27 cellular contexts compared by ENCODE assay signal in the genomic region with DNA sequence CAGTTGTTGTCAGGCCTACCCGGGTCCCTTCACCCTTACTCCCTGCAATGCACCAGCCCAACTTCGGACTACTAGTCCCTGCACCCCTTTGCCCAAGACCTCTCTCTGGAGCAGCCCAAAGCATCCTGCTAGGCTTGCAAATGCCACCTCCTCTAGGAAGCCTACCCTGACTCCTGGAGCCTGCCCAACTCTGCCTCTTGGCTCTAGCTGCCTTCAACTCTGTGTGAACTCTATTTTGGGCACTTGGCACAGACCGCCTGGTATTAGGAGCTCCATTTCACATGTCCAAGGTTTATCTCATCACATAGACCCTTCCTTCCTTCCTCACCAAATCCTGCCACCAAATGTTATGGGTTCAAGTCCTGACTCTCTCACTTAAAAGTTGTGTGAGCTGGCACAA.
DNase-seq lines count a peak whose midpoint lies in the region; ATAC-seq, FAIRE-seq and TF ChIP-seq lines count a peak whose summit lies in the region.
"Had no signal": no experiment of that assay in that cellular context is flagged by ENCODE, and none has a peak within 500 bp of the region (broad histone marks: within the 10 kb centered on the region; RNA-seq: fewer than 3 reads in every experiment).

No MANE protein-coding gene starts in this region.

- H2BK12ac ChIP-seq in neuronal stem cell (ENCODE audit: low read length): no peak overlapping the region

- no peak overlapping the region for H3K4me2 ChIP-seq in neuronal stem cell (ENCODE audit: insufficient read depth, low read length, poor library complexity, severe bottlenecking)
- H3K4me2 ChIP-seq: BLaER1, GM23338 had no signal

- H3K27me3 ChIP-seq in bronchial epithelial cell (ENCODE audit: control insufficient read depth, insufficient read depth, low read length) (no peaks in the 10 kb centered on the region), neuronal stem cell (ENCODE audit: control insufficient read depth in 3 of 3, insufficient read depth in 3 of 3, low read depth in 1 of 3, low read length in 3 of 3) (peaks cover 0 to 22% (median 0%) of the 10 kb centered on the region in 3 experiments)
- H3K27me3 ChIP-seq: BLaER1, SJCRH30 had no signal

- DNase-seq in Right ventricle myocardium inferior (ENCODE audit: missing footprints): no peak
- no peak for DNase-seq in cardiac septum (ENCODE audit: low spot score)
- no peak for DNase-seq in bronchial epithelial cell (ENCODE audit: low read depth)
- DNase-seq in neuronal stem cell (ENCODE audit: low spot score): no peak
- no peak for DNase-seq in HCEC 1CT
- DNase-seq in activated effector memory CD4-positive, alpha-beta T cell treated with Interleukin-2 at 50 U/mL for 16 hours: no peak
- DNase-seq: CD4-positive, CD25-positive, alpha-beta regulatory T cell; DMS153; DND-41; H9; Kasumi-1; MV-4-11; NCI-H1105; NCI-H146; NCI-H1930; NCI-H2107; NCI-H524 treated with DMSO at 0.1 percent for 48 hours; NCI-H774; SJCRH30 had no signal

- H3K27ac ChIP-seq in neuronal stem cell (replicated peaks; ENCODE audit: low read length): no peak overlapping the region
- H3K27ac ChIP-seq: BLaER1, HL-60, SJCRH30 had no signal

- no peak overlapping the region for H3K18ac ChIP-seq in neuronal stem cell (ENCODE audit: low read length)

- H3K9ac ChIP-seq in neuronal stem cell (ENCODE audit: low read depth, low read length, poor library complexity): no peak overlapping the region
- H3K9ac ChIP-seq: BLaER1 had no signal

- no peaks in the 10 kb centered on the region for H3K9me3 ChIP-seq in neuronal stem cell (replicated peaks in 1 of 2; ENCODE audit: control insufficient read depth in 2 of 2, insufficient read depth in 1 of 2, low read depth in 1 of 2, low read length in 2 of 2)
- H3K9me3 ChIP-seq: BLaER1, SJCRH30 had no signal

- H3K4me3 ChIP-seq in bronchial epithelial cell (ENCODE audit: low read depth, low read length): no peak overlapping the region
- no peak overlapping the region for H3K4me3 ChIP-seq in neuronal stem cell (ENCODE audit: low read length in 2 of 2)
- H3K4me3 ChIP-seq: BLaER1, GM23338, SJCRH30 had no signal

- H2BK120ac ChIP-seq in neuronal stem cell (ENCODE audit: low read depth, low read length): no peak overlapping the region

- no peak overlapping the region for H3K4ac ChIP-seq in neuronal stem cell (ENCODE audit: low read length)

- H2AK5ac ChIP-seq in neuronal stem cell (ENCODE audit: low read depth, low read length): peak overlapping the region; percentile 1

- no peaks in the 10 kb centered on the region for H3K79me1 ChIP-seq in neuronal stem cell (ENCODE audit: low read depth, low read length)

- no peak overlapping the region for H3K14ac ChIP-seq in neuronal stem cell (ENCODE audit: low read length)

- TF ChIP-seq CTCF in bronchial epithelial cell (IDR thresholded peaks at IDR 0.05; ENCODE audit: insufficient read depth, low read length, severe bottlenecking): no peak

- no peak overlapping the region for H3K23ac ChIP-seq in neuronal stem cell (ENCODE audit: low read depth, low read length, poor library complexity)

- H2BK5ac ChIP-seq in neuronal stem cell (ENCODE audit: low read length): no peak overlapping the region

- peaks cover 5 to 24% of the 10 kb centered on the region in 2 donors for H3K4me1 ChIP-seq in neuronal stem cell (ENCODE audit: control insufficient read depth in 2 of 2, insufficient read depth in 1 of 2, low read depth in 1 of 2, low read length in 2 of 2)

- WGBS in neuronal stem cell (ENCODE audit: extremely low coverage in 2 of 2, insufficient read length in 2 of 2, insufficient replicate concordance in 1 of 2), 2 donors: no CpG with 5 or more reads among the region's 3 CpGs

- H3K36me3 ChIP-seq in bronchial epithelial cell (ENCODE audit: control insufficient read depth, insufficient read depth, low read length) (no peaks in the 10 kb centered on the region), neuronal stem cell (replicated peaks in 1 of 2; ENCODE audit: control insufficient read depth in 2 of 2, insufficient read depth in 2 of 2, low read length in 2 of 2) (no peaks in the 10 kb centered on the region)
- H3K36me3 ChIP-seq: BLaER1, SJCRH30 had no signal

- no peak overlapping the region for H4K8ac ChIP-seq in neuronal stem cell (ENCODE audit: low read depth, low read length)

- intact Hi-C loops in Right ventricle myocardium inferior (cut with DNase I): no loop called here
- intact Hi-C loops in cardiac septum (cut with DNase I): no loop called here

- H4K91ac ChIP-seq in neuronal stem cell (ENCODE audit: low read depth, low read length, poor library complexity): no peak overlapping the region

- no peak overlapping the region for H2AFZ ChIP-seq in neuronal stem cell (ENCODE audit: low read length)
- H2AFZ ChIP-seq: GM23338 had no signal

- peak; percentile 67 for ATAC-seq in Right ventricle myocardium inferior
- no peak for ATAC-seq in HG03469 (IDR thresholded peaks at IDR 0.05; ENCODE audit: unreplicated experiment)
- ATAC-seq: GM23338, SK-N-SH treated with all-trans-retinoic acid at 6 μM for 48 hours had no signal

- H2BK15ac ChIP-seq in neuronal stem cell (ENCODE audit: low read length): no peak overlapping the region

- FAIRE-seq in bronchial epithelial cell (lab: Jason Lieb, UNC): peak; percentile 94
- FAIRE-seq: A204.1, GM18507, RCC 7860 had no signal
